ENCODE assay signal across 25 cellular contexts in genomic region chr21:38151021-38151645, GRCh38.
DNase-seq lines count a peak whose midpoint lies in the region; ATAC-seq, FAIRE-seq and TF ChIP-seq lines count a peak whose summit lies in the region.
"Had no signal": no experiment of that assay in that cellular context is flagged by ENCODE, and none has a peak within 500 bp of the region (broad histone marks: within the 10 kb centered on the region; RNA-seq: fewer than 3 reads in every experiment).

No MANE protein-coding gene starts in this region.

- H3K27ac ChIP-seq in RWPE1 (no peak overlapping the region), foreskin keratinocyte (peak overlapping the region; percentile 42), colonic mucosa (no peak overlapping the region)
- H3K27ac ChIP-seq: BLaER1 treated with 17β-estradiol and CSF1 and Interleukin-3, amounts not matched to agents 10 nM and 100 nM had no signal

- H3K4me1 ChIP-seq in foreskin keratinocyte (peaks cover 23% of the 10 kb centered on the region), colonic mucosa (no peaks in the 10 kb centered on the region)
- H3K4me1 ChIP-seq: BE2C; BLaER1 treated with 17β-estradiol and CSF1 and Interleukin-3, amounts not matched to agents 10 nM and 100 nM had no signal

- no peaks in the 10 kb centered on the region for H3K36me3 ChIP-seq in bronchial epithelial cell (ENCODE audit: control insufficient read depth, insufficient read depth, low read length)
- H3K36me3 ChIP-seq in colonic mucosa: no peaks in the 10 kb centered on the region
- H3K36me3 ChIP-seq: BE2C; BLaER1 treated with 17β-estradiol and CSF1 and Interleukin-3, amounts not matched to agents 10 nM and 100 nM had no signal

- POLR2A ChIA-PET in RWPE1 (lab: Yijun Ruan, JAX; ENCODE audit: low non-redundant PET): no interaction called here

- DNase-seq in ELR (ENCODE audit: low read depth) (peak; percentile 10), RWPE1 (ENCODE audit: low spot score) (peak; percentile 18), bronchial epithelial cell (ENCODE audit: low read depth) (peak; percentile 71), foreskin keratinocyte (peak; percentile 54 to 87), cardiac septum (ENCODE audit: low spot score) (no peak), colonic mucosa (no peak), DMS153 treated with DMSO at 0.1 percent for 48 hours (lab: John Stamatoyannopoulos, UW; ENCODE audit: unreplicated experiment) (no peak)
- DNase-seq: 8988T; ACHN; AML-193; BE2C; CD4-positive, alpha-beta T cell; CD8-positive, alpha-beta memory T cell; DMS 273 treated with DMSO at 0.1 percent for 48 hours; DMS53; DMS79 treated with DMSO at 0.1 percent for 48 hours; H9 had no signal

- intact Hi-C loops in cardiac septum (cut with DNase I): no loop called here
- intact Hi-C loops in colonic mucosa (cut with DNase I): no loop called here

- no peak for TF ChIP-seq CTCF in RWPE1 (conservative IDR thresholded peaks at IDR 0.05; ENCODE audit: low read depth)
- no peak for TF ChIP-seq CTCF in bronchial epithelial cell (IDR thresholded peaks at IDR 0.05; ENCODE audit: insufficient read depth, low read length, severe bottlenecking)
- no peak for TF ChIP-seq CTCF in foreskin keratinocyte (conservative IDR thresholded peaks at IDR 0.05)
- TF ChIP-seq CTCF in colonic mucosa (IDR thresholded peaks at IDR 0.05): no peak

- CTCF ChIA-PET in RWPE1 (lab: Yijun Ruan, JAX): interaction anchor here (0.5 kb wide), 1 partner anchor 24 kb away, joined by 3 read pairs; no protein-coding TSS in a partner anchor

- no peaks in the 10 kb centered on the region for H3K27me3 ChIP-seq in bronchial epithelial cell (ENCODE audit: control insufficient read depth, insufficient read depth, low read length)
- no peaks in the 10 kb centered on the region for H3K27me3 ChIP-seq in foreskin keratinocyte
- no peaks in the 10 kb centered on the region for H3K27me3 ChIP-seq in colonic mucosa
- H3K27me3 ChIP-seq: BE2C; BLaER1 treated with 17β-estradiol and CSF1 and Interleukin-3, amounts not matched to agents 10 nM and 100 nM had no signal

- no peak for FAIRE-seq in bronchial epithelial cell (lab: Jason Lieb, UNC)
- FAIRE-seq: A549, D721Med, G401.6, GM12892 had no signal

- no peak overlapping the region for H3K4me3 ChIP-seq in bronchial epithelial cell (ENCODE audit: low read depth, low read length)
- H3K4me3 ChIP-seq in colonic mucosa: no peak overlapping the region
- H3K4me3 ChIP-seq: A549; BLaER1 treated with 17β-estradiol and CSF1 and Interleukin-3, amounts not matched to agents 10 nM and 100 nM; GM23338 had no signal

- H3K9me3 ChIP-seq in colonic mucosa: no peaks in the 10 kb centered on the region
- H3K9me3 ChIP-seq: A549; BE2C; BLaER1 treated with 17β-estradiol and CSF1 and Interleukin-3, amounts not matched to agents 10 nM and 100 nM had no signal

- no peak overlapping the region for H3K9ac ChIP-seq in colonic mucosa (ENCODE audit: low read depth in 2 of 2, low read length in 2 of 2)
- H3K9ac ChIP-seq: BLaER1 treated with 17β-estradiol and CSF1 and Interleukin-3, amounts not matched to agents 10 nM and 100 nM had no signal

- ATAC-seq in foreskin keratinocyte (peak; percentile 41), GM21619 (IDR thresholded peaks at IDR 0.05; ENCODE audit: unreplicated experiment) (no peak)
- ATAC-seq: A549, GM23338, HCT116 had no signal

Comparison
In these comparisons a context has a peak if more than half of its experiments do, and no peak if none do; other contexts are left out.
1. DNase-seq: peak in ELR (single experiment), RWPE1 (single experiment), bronchial epithelial cell (single experiment) and foreskin keratinocyte (2 of 2); none in cardiac septum (single experiment), colonic mucosa (single experiment) and DMS153 treated with DMSO at 0.1 percent for 48 hours (single experiment).